In genomic region chr2:182283512-182283911, GRCh38 we compare ENCODE assay signal across 25 cellular contexts.
"Had no signal": no experiment of that assay in that cellular context is flagged by ENCODE, and none has a peak within 500 bp of the region (broad histone marks: within the 10 kb centered on the region; RNA-seq: fewer than 3 reads in every experiment).

No MANE protein-coding gene starts in this region.

- H3K36me3 Mint-ChIP-seq: activated naive CD8-positive, alpha-beta T cell; brain; memory B cell; natural killer cell; type B pancreatic cell had no signal

- H3K4me3 Mint-ChIP-seq: activated B cell treated with CpG ODN at 0.5 μM for 24 hours; activated CD4-positive, alpha-beta T cell treated with anti-CD3 and anti-CD28 coated beads, Interleukin-2, amount 10 ng/mL, durations not matched to agents 24 days and 14 days; activated CD8-positive, alpha-beta T cell treated with anti-CD3 and anti-CD28 coated beads, Interleukin-2, amount 10 ng/mL, durations not matched to agents 7 days and 5 days; activated naive CD8-positive, alpha-beta T cell; brain; memory B cell; natural killer cell; type B pancreatic cell had no signal

- H3K27ac ChIP-seq: epithelial cell of prostate, gastroesophageal sphincter, left ventricle myocardium inferior, right atrium auricular region had no signal

- FAIRE-seq: islet of Langerhans, TTC549 had no signal

- H3K9me3 Mint-ChIP-seq: activated B cell treated with CpG ODN at 0.5 μM for 24 hours; activated CD4-positive, alpha-beta T cell treated with anti-CD3 and anti-CD28 coated beads, Interleukin-2, amount 10 ng/mL, durations not matched to agents 24 days and 14 days; brain; memory B cell; type B pancreatic cell had no signal

- H3K9me3 ChIP-seq: gastroesophageal sphincter, left ventricle myocardium inferior, right atrium auricular region had no signal

- H3K27ac Mint-ChIP-seq: activated B cell treated with CpG ODN at 0.5 μM for 24 hours; activated CD4-positive, alpha-beta T cell treated with anti-CD3 and anti-CD28 coated beads, Interleukin-2, amount 10 ng/mL, durations not matched to agents 24 days and 14 days; activated CD8-positive, alpha-beta T cell treated with anti-CD3 and anti-CD28 coated beads, Interleukin-2, amount 10 ng/mL, durations not matched to agents 7 days and 5 days; activated naive CD8-positive, alpha-beta T cell; brain; memory B cell; natural killer cell; type B pancreatic cell had no signal

- DNase-seq: activated B cell treated with CpG ODN at 0.5 μM for 24 hours; activated CD4-positive, alpha-beta T cell treated with anti-CD3 and anti-CD28 coated beads, Interleukin-2, amount 10 ng/mL, durations not matched to agents 24 days and 14 days; activated CD8-positive, alpha-beta memory T cell treated with anti-CD3 and anti-CD28 coated beads, Interleukin-2, amount 50 U/mL, for 4 hours; activated CD8-positive, alpha-beta T cell treated with anti-CD3 and anti-CD28 coated beads, Interleukin-2, amount 10 ng/mL, durations not matched to agents 7 days and 5 days; activated gamma-delta T cell treated with Interleukin-2 at 50 U/mL for 16 hours; activated T-cell treated with anti-CD3 and anti-CD28 coated beads, Interleukin-2, amount 50 U/mL, for 48 hours; amniotic stem cell; cerebellar nuclear complex; effector memory CD4-positive, alpha-beta T cell; left ventricle myocardium inferior; natural killer cell; nucleus accumbens; posterior cingulate gyrus; stimulated activated CD4-positive, alpha-beta T cell treated with anti-CD3 and anti-CD28 coated beads, Interleukin-4, amount 100 ng/mL, for 24 hours; stimulated activated naive CD4-positive, alpha-beta T cell treated with Interleukin-2 at 50 U/mL for 16 hours; substantia nigra had no signal

- ATAC-seq: activated CD8-positive, alpha-beta T cell treated with anti-CD3 and anti-CD28 coated beads, Interleukin-2, amount 10 ng/mL, durations not matched to agents 7 days and 5 days; gastroesophageal sphincter; natural killer cell had no signal

- H3K4me1 Mint-ChIP-seq: activated B cell treated with CpG ODN at 0.5 μM for 24 hours; activated CD4-positive, alpha-beta T cell treated with anti-CD3 and anti-CD28 coated beads, Interleukin-2, amount 10 ng/mL, durations not matched to agents 24 days and 14 days; memory B cell; natural killer cell had no signal

- H3K4me3 ChIP-seq: gastroesophageal sphincter, left ventricle myocardium inferior, right atrium auricular region had no signal

- H3K36me3 ChIP-seq: gastroesophageal sphincter, left ventricle myocardium inferior, right atrium auricular region had no signal

- H3K4me1 ChIP-seq: gastroesophageal sphincter, right atrium auricular region had no signal

- H3K27me3 Mint-ChIP-seq: activated B cell treated with CpG ODN at 0.5 μM for 24 hours; activated CD4-positive, alpha-beta T cell treated with anti-CD3 and anti-CD28 coated beads, Interleukin-2, amount 10 ng/mL, durations not matched to agents 24 days and 14 days; brain; memory B cell; type B pancreatic cell had no signal

- H3K27me3 ChIP-seq: gastroesophageal sphincter, right atrium auricular region had no signal
